ENCODE assay signal across 36 cellular contexts in the genomic region with DNA sequence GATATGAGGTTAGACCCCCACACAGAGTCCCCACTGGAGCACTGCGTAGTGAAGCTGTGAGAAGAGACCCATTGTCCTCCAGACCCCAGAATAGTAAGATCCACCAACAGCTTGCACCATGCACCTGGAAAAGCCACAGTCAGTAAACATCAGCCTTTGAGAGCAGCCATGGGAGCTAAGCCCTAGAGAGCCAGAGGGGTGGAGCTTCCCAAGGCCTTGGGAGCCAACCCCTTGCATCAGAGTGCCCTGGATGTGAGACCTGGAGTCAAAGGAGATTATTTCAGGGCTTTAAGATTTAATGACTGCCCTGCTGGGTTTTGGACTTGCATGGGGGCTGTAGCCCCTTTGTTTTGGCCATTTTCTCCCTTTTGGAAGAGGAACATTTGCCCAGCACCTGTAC. TPM values are rescaled to one million over a fixed set of nuclear protein-coding genes. Genes with fewer than 3 reads are reported as not detected.
"Had no signal": no experiment of that assay in that cellular context is flagged by ENCODE, and none has a peak within 500 bp of the region (broad histone marks: within the 10 kb centered on the region; RNA-seq: fewer than 3 reads in every experiment).

No MANE protein-coding gene starts in this region.

- H3K36me3 ChIP-seq: adrenal gland, ascending aorta, brain microvascular endothelial cell, breast epithelium, cardiac muscle cell had no signal

- H3K27ac ChIP-seq: adrenal gland, ascending aorta, body of pancreas, brain microvascular endothelial cell, breast epithelium, cardiac muscle cell had no signal

- H3K4me1 ChIP-seq: adrenal gland, ascending aorta, body of pancreas, breast epithelium had no signal

- ATAC-seq: activated naive CD4-positive, alpha-beta T cell treated with anti-CD3 and anti-CD28 coated beads, Interleukin-2, amount 50 U/mL, for 72 hours; activated naive CD8-positive, alpha-beta T cell treated with anti-CD3 and anti-CD28 coated beads, Interleukin-2, amount 50 U/mL, for 24 hours; activated T-cell treated with anti-CD3 and anti-CD28 coated beads, Interleukin-2, amount 50 U/mL, for 4 hours; activated T-cell treated with anti-CD3 and anti-CD28 coated beads, Interleukin-2, amount 50 U/mL, for 72 hours; activated T-helper 17 cell treated with anti-CD3 and anti-CD28 coated beads, Interleukin-2, amount 50 U/mL, for 72 hours; body of pancreas had no signal

- FAIRE-seq: astrocyte, bronchial epithelial cell had no signal

- DNase-seq: activated effector memory CD4-positive, alpha-beta T cell treated with anti-CD3 and anti-CD28 coated beads, Interleukin-2, amount 50 U/mL, for 16 hours; activated effector memory CD4-positive, alpha-beta T cell treated with Interleukin-2 at 50 U/mL for 16 hours; activated gamma-delta T cell; activated gamma-delta T cell treated with Interleukin-2 at 50 U/mL for 16 hours; activated naive CD4-positive, alpha-beta T cell; activated naive CD4-positive, alpha-beta T cell treated with anti-CD3 and anti-CD28 coated beads for 36 hours; activated naive CD4-positive, alpha-beta T cell treated with anti-CD3 and anti-CD28 coated beads, Interleukin-2, amount 10 ng/mL, durations not matched to agents 7 days and 5 days; activated naive CD4-positive, alpha-beta T cell treated with anti-CD3 and anti-CD28 coated beads, Interleukin-2, amount 50 U/mL, for 16 hours; activated naive CD4-positive, alpha-beta T cell treated with Interleukin-2 at 50 U/mL for 16 hours; activated naive CD8-positive, alpha-beta T cell treated with anti-CD3 and anti-CD28 coated beads for 36 hours; activated naive CD8-positive, alpha-beta T cell treated with anti-CD3 and anti-CD28 coated beads, Interleukin-2, amount 10 ng/mL, durations not matched to agents 7 days and 5 days; activated naive CD8-positive, alpha-beta T cell treated with anti-CD3 and anti-CD28 coated beads, Interleukin-2, amount 50 U/mL, for 24 hours; activated T-cell treated with anti-CD3 and anti-CD28 coated beads, Interleukin-2, amount 50 U/mL, for 1 hour; activated T-cell treated with anti-CD3 and anti-CD28 coated beads, Interleukin-2, amount 50 U/mL, for 24 hours; activated T-cell treated with anti-CD3 and anti-CD28 coated beads, Interleukin-2, amount 50 U/mL, for 4 hours; activated T-cell treated with anti-CD3 and anti-CD28 coated beads, Interleukin-2, amount 50 U/mL, for 48 hours; activated T-cell treated with anti-CD3 and anti-CD28 coated beads, Interleukin-2, amount 50 U/mL, for 72 hours; adrenal gland; amniotic stem cell; amygdala; anterior cingulate cortex; aorta; body of pancreas; brain microvascular endothelial cell; caudate nucleus; central memory CD4-positive, alpha-beta T cell; cerebellar nuclear complex had no signal

- H3K9me3 ChIP-seq: adrenal gland, body of pancreas had no signal

- H3K4me3 ChIP-seq: adrenal gland, ascending aorta, body of pancreas, breast epithelium, cardiac muscle cell had no signal

- H3K27me3 ChIP-seq: adrenal gland, ascending aorta, body of pancreas, brain microvascular endothelial cell, breast epithelium, cardiac muscle cell had no signal

RNA-seq across cellular contexts. Expression of gene HSD17B13, which starts 35.7 kb away (rescaled TPM):
- total RNA-seq: activated naive CD8-positive, alpha-beta T cell treated with anti-CD3 and anti-CD28 coated beads for 36 hours; activated T-cell treated with anti-CD3 and anti-CD28 coated beads, Interleukin-2, amount 50 U/mL, for 4 hours; activated T-helper 1 cell treated with anti-CD3 and anti-CD28 coated beads, Interleukin-12 subunit alpha, Interleukin-12 subunit beta, Interleukin-2, Interleukin-4 antibody, amounts not matched to agents 30 ng/mL and 10 ng/mL and 1 ng/mL, durations not matched to agents 14 hours and 24 hours and 36 hours; ascending aorta; bronchial epithelial cell; chondrocyte had no signal
- polyA plus RNA-seq: cardiac muscle cell had no signal
